1 cellular context compared by ENCODE assay signal in the genomic region with DNA sequence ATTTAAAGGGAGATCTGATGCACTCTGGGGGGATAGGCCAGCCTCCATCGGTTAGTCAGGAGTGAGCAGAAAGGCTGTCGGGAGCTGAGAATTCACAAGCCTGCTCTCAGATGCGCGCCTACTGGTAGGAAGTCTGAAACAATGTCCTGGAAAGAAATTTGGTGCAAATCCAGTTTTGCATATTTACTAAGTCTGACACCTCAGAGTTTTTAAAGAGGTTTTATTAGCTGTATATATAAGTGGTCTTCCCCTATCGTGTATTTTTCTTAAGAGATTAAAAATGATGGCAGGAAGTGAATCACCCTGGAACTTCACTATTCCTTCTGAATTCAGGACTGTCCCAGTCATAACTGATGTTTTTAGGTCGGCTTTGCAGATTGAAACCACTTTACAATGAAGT.
TF ChIP-seq lines count a peak whose summit lies in the region.

No MANE protein-coding gene starts in this region.

TF ChIP-seq in K562, 482 proteins besides CTCF, POLR2A, EP300 and RAD21 (continued from another document):
- TF ChIP-seq PTTG1 (tag; IDR thresholded peaks at IDR 0.05; ENCODE audit: low read depth) (no peak), CHD1 (IDR thresholded peaks at IDR 0.05; ENCODE audit: low read length) (no peak), EWSR1 (IDR thresholded peaks at IDR 0.05; ENCODE audit: borderline replicate concordance, low read depth, partially characterized antibody) (no peak), TRIM28 (IDR thresholded peaks at IDR 0.05) (no peak), EP400 (IDR thresholded peaks at IDR 0.05) (no peak), SRF (CRISPR knock-in tag; IDR thresholded peaks at IDR 0.05) (no peak)
- TF ChIP-seq, protein P1, sequence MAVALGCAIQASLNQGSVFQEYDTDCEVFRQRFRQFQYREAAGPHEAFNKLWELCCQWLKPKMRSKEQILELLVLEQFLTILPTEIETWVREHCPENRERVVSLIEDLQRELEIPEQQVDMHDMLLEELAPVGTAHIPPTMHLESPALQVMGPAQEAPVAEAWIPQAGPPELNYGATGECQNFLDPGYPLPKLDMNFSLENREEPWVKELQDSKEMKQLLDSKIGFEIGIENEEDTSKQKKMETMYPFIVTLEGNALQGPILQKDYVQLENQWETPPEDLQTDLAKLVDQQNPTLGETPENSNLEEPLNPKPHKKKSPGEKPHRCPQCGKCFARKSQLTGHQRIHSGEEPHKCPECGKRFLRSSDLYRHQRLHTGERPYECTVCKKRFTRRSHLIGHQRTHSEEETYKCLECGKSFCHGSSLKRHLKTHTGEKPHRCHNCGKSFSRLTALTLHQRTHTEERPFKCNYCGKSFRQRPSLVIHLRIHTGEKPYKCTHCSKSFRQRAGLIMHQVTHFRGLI (CRISPR knock-in tag; IDR thresholded peaks at IDR 0.05), result no peak
- TF ChIP-seq, protein P2, sequence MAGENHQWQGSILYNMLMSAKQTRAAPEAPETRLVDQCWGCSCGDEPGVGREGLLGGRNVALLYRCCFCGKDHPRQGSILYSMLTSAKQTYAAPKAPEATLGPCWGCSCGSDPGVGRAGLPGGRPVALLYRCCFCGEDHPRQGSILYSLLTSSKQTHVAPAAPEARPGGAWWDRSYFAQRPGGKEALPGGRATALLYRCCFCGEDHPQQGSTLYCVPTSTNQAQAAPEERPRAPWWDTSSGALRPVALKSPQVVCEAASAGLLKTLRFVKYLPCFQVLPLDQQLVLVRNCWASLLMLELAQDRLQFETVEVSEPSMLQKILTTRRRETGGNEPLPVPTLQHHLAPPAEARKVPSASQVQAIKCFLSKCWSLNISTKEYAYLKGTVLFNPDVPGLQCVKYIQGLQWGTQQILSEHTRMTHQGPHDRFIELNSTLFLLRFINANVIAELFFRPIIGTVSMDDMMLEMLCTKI (IDR thresholded peaks at IDR 0.05; ENCODE audit: partially characterized antibody), result no peak
- TF ChIP-seq, protein P3, sequence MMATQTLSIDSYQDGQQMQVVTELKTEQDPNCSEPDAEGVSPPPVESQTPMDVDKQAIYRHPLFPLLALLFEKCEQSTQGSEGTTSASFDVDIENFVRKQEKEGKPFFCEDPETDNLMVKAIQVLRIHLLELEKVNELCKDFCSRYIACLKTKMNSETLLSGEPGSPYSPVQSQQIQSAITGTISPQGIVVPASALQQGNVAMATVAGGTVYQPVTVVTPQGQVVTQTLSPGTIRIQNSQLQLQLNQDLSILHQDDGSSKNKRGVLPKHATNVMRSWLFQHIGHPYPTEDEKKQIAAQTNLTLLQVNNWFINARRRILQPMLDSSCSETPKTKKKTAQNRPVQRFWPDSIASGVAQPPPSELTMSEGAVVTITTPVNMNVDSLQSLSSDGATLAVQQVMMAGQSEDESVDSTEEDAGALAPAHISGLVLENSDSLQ (IDR thresholded peaks at IDR 0.05), result no peak
